ENCODE assay signal across 8 cellular contexts in the genomic region with DNA sequence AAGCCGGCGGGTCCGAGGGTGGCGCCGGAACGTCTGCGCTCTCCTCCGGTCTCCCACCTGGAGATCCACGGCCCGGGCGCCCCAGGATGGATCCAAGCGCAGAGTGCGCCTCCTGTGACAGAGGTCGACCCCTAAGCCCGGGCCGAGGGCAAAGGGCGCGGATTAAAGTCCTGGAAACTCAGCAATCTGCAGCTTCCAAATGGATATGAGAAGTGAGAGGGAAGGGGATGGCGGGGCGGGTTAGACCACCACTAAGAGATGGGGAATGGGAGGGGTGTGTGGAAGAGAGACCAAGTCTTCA. TPM values are rescaled to one million over a fixed set of nuclear protein-coding genes. Genes with fewer than 3 reads are reported as not detected.
DNase-seq lines count a peak whose midpoint lies in the region; ATAC-seq and TF ChIP-seq lines count a peak whose summit lies in the region.

No MANE protein-coding gene starts in this region.

- H3K27ac ChIP-seq in brain microvascular endothelial cell (no peak overlapping the region), right lobe of liver (no peak overlapping the region), thoracic aorta (peak overlapping the region; percentile 73 to 90)

- peak overlapping the region; percentile 88 for H3K4me3 ChIP-seq in brain microvascular endothelial cell (ENCODE audit: low read depth, low read length)
- peak overlapping the region; percentile 51 to 70 (median 59) for H3K4me3 ChIP-seq in right lobe of liver
- peak overlapping the region; percentile 95 for H3K4me3 ChIP-seq in thoracic aorta

- no peak for TF ChIP-seq POLR2A in right lobe of liver (IDR thresholded peaks at IDR 0.05)

- no peaks in the 10 kb centered on the region for H3K27me3 Mint-ChIP-seq in activated CD4-positive, alpha-beta T cell treated with anti-CD3 and anti-CD28 coated beads for 36 hours

- H3K4me1 Mint-ChIP-seq in activated CD4-positive, alpha-beta T cell treated with anti-CD3 and anti-CD28 coated beads for 36 hours, result peaks cover 61% of the 10 kb centered on the region

- H3K27me3 ChIP-seq in brain microvascular endothelial cell (replicated peaks), result no peaks in the 10 kb centered on the region
- H3K27me3 ChIP-seq in right lobe of liver, result peaks cover 0 to 4% of the 10 kb centered on the region in 2 donors
- H3K27me3 ChIP-seq in thoracic aorta (replicated peaks; ENCODE audit: insufficient read depth), result no peaks in the 10 kb centered on the region

- peaks cover 0 to 12% (median 3%) of the 10 kb centered on the region in 4 donors for H3K4me1 ChIP-seq in right lobe of liver
- peaks cover 9 to 31% of the 10 kb centered on the region in 2 donors for H3K4me1 ChIP-seq in thoracic aorta (ENCODE audit: control insufficient read depth in 1 of 2, low read depth in 2 of 2)

- peaks cover 16% of the 10 kb centered on the region for H3K36me3 Mint-ChIP-seq in activated CD4-positive, alpha-beta T cell treated with anti-CD3 and anti-CD28 coated beads for 36 hours (ENCODE audit: low read depth)

- H3K4me3 Mint-ChIP-seq in activated CD4-positive, alpha-beta T cell treated with anti-CD3 and anti-CD28 coated beads for 36 hours, result peak overlapping the region; percentile 28

- intact Hi-C loops in activated CD4-positive, alpha-beta T cell treated with anti-CD3 and anti-CD28 coated beads for 36 hours (cut with DNase I, micrococcal nuclease), result no loop called here
- intact Hi-C loops in right lobe of liver (cut with DNase I), result no loop called here

- WGBS in right lobe of liver (ENCODE audit: insufficient coverage, low coverage, low lambda C conversion rate, missing lambda C conversion rate), result 32% methylated on average over 13 of the region's 20 CpGs

- DNase-seq in activated CD4-positive, alpha-beta T cell treated with anti-CD3 and anti-CD28 coated beads for 36 hours, result no peak
- DNase-seq in activated CD4-positive, alpha-beta T cell treated with anti-CD3 and anti-CD28 coated beads, Interleukin-2, amount 50 U/mL, for 4 hours, result no peak
- DNase-seq in brain microvascular endothelial cell (no peak), right lobe of liver (no peak), thoracic aorta (ENCODE audit: low spot score) (no peak), NCI-H2029 (lab: John Stamatoyannopoulos, UW) (no peak), SKM-1 treated with dmso at 0.1 percent for 144 hours (lab: John Stamatoyannopoulos, UW; ENCODE audit: unreplicated experiment) (no peak)

- POLR2A ChIA-PET in activated CD4-positive, alpha-beta T cell treated with anti-CD3 and anti-CD28 coated beads for 36 hours (lab: Charles Lee), result interaction anchor here (1.3 kb wide), 1 partner anchor 26 kb away, joined by 9 read pairs; no protein-coding TSS in a partner anchor

- TF ChIP-seq CTCF in brain microvascular endothelial cell (IDR thresholded peaks at IDR 0.05; ENCODE audit: low read depth, low read length, missing control alignments) (no peak), right lobe of liver (IDR thresholded peaks at IDR 0.05) (no peak), thoracic aorta (IDR thresholded peaks at IDR 0.05) (no peak)

- H3K9me3 Mint-ChIP-seq in activated CD4-positive, alpha-beta T cell treated with anti-CD3 and anti-CD28 coated beads for 36 hours (ENCODE audit: low read depth), result no peaks in the 10 kb centered on the region

- CTCF ChIA-PET in activated CD4-positive, alpha-beta T cell treated with anti-CD3 and anti-CD28 coated beads for 36 hours (lab: Charles Lee), result interaction anchor here (0.7 to 1.5 kb wide), 4 partner anchors 15 to 1420 kb away, joined by 3 to 7 read pairs (median 4); a partner anchor contains a TSS

- H3K9me3 ChIP-seq in right lobe of liver (no peaks in the 10 kb centered on the region), thoracic aorta (no peaks in the 10 kb centered on the region)

- in situ Hi-C loops in brain microvascular endothelial cell (cut with HindIII; ENCODE audit: low pct_ligation_motif_present, low sequenced_read_pairs), result no loop called here

- no peak for ATAC-seq in activated CD4-positive, alpha-beta T cell treated with anti-CD3 and anti-CD28 coated beads for 36 hours
- ATAC-seq in right lobe of liver (no peak), thoracic aorta (ENCODE audit: insufficient number of reproducible peaks, low FRiP score, low read depth) (no peak), GM21360 (IDR thresholded peaks at IDR 0.05; ENCODE audit: unreplicated experiment) (no peak)

- H3K36me3 ChIP-seq in brain microvascular endothelial cell (replicated peaks), result peaks cover 23% of the 10 kb centered on the region
- no peaks in the 10 kb centered on the region for H3K36me3 ChIP-seq in right lobe of liver
- H3K36me3 ChIP-seq in thoracic aorta, result peaks cover 9% of the 10 kb centered on the region

- H3K27ac Mint-ChIP-seq in activated CD4-positive, alpha-beta T cell treated with anti-CD3 and anti-CD28 coated beads for 36 hours, result no peak overlapping the region

RNA-seq across cellular contexts. Expression of a gene that starts 0.7 kb away (rescaled TPM):
- total RNA-seq in activated CD4-positive, alpha-beta T cell treated with anti-CD3 and anti-CD28 coated beads for 36 hours, result 10 to 100 TPM; 25.1 to 26.3 TPM
- total RNA-seq in right lobe of liver (10 to 100 TPM in 2 of 6 experiments, 1 to 10 TPM in 4; 1.4 to 11.7 (median 5.2) TPM), thoracic aorta (100 to 1,000 TPM in 1 of 2 donors, 10 to 100 TPM in 1; 60.6 to 105 TPM)

RNA-seq across cellular contexts. Expression of a gene that starts 15.7 kb away (rescaled TPM):
- 1 to 10 TPM; 7.5 to 9.5 TPM for total RNA-seq in activated CD4-positive, alpha-beta T cell treated with anti-CD3 and anti-CD28 coated beads for 36 hours
- total RNA-seq in right lobe of liver, result 1 to 10 TPM; 3.2 to 7.7 (median 4.0) TPM
- total RNA-seq in thoracic aorta, result 10 to 100 TPM; 21.4 to 33.7 TPM

RNA-seq across cellular contexts. Expression of a gene that starts 15.8 kb away (rescaled TPM):
- under 1 TPM in 1 of 2 experiments, not detected in 1; 0.09 TPM for total RNA-seq in activated CD4-positive, alpha-beta T cell treated with anti-CD3 and anti-CD28 coated beads for 36 hours
- under 1 TPM in 4 of 6 experiments, not detected in 2; 0.12 to 0.42 (median 0.33) TPM for total RNA-seq in right lobe of liver
- 1 to 10 TPM; 2.2 to 5.8 TPM for total RNA-seq in thoracic aorta

RNA-seq across cellular contexts. Expression of a gene that starts 26.8 kb away (rescaled TPM):
- total RNA-seq in activated CD4-positive, alpha-beta T cell treated with anti-CD3 and anti-CD28 coated beads for 36 hours, result 10 to 100 TPM; 12.0 to 14.7 TPM
- total RNA-seq in right lobe of liver (1 to 10 TPM; 2.4 to 3.6 (median 2.7) TPM), thoracic aorta (1 to 10 TPM; 3.2 to 9.5 TPM)

Comparison
In these comparisons a context has a peak if more than half of its experiments do, and no peak if none do; other contexts are left out.
1. H3K27ac ChIP-seq: peak in thoracic aorta (2 of 2); none in brain microvascular endothelial cell (single experiment) and right lobe of liver (0 of 3).
2. Peak in every context shown above with its lines, with median percentiles within 50 percentile points of each other: H3K4me3 ChIP-seq.